In the genomic region with DNA sequence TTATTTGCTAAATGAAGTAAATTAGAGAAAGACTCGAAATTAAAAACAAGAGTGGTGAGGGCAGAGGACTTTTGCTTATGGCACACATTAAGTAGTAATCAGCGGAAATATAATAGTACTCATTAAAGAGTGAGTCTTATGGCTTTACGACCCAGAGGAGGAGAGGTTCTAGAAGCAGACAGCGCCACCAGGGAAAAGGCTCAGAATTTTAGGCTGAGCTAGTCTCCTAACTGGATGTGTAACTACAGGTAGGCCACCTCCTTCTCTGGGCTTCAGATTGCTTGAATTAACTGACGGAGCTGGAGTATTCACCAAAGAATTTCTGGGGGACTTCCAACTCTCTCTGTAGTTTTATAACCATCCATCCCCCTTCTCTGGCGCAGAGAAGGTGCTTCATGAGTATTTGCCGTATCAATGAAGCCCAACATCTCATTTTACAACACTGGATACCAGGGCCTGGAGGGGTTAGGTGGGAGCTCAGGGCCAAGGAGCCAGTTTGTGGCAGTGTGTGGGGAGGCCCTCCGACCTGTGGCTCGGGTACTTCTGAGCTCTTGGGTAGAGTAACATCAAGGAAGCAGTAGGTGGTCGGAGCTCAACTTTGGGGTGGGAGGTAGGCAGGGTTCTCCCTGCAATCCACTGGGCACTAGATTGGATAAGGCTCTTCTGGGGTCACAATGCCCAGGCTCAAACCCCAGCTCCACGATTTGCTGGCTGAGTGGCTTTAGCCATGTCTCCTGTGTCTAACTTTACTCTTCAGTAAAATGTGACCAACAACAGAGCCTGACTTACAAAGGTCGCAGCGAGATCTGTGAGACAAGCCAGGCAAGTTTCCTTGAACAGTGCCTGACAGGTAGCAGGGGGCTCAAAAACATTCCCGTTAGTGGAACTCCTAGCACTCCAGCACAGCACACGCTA, we compare ENCODE assay signal across 8 cellular contexts. TPM values are rescaled to one million over a fixed set of nuclear protein-coding genes. Genes with fewer than 3 reads are reported as not detected.
A peak's percentile ranks its signal among the peaks of the same experiment; 100 is the strongest.
DNase-seq lines count a peak whose midpoint lies in the region; ATAC-seq and TF ChIP-seq lines count a peak whose summit lies in the region.

No MANE protein-coding gene starts in this region.

- intact Hi-C loops in CD8-positive, alpha-beta T cell (cut with DNase I, micrococcal nuclease) = loop anchor here (1.0 to 10.0 kb wide), 14 partner anchors 21 to 1301 kb away; a partner anchor contains a TSS

- no peak overlapping the region for H3K14ac ChIP-seq in neuronal stem cell (ENCODE audit: low read length)

- H2BK120ac ChIP-seq in neuronal stem cell (ENCODE audit: low read depth, low read length) = no peak overlapping the region

- H3K4me2 ChIP-seq in OCI-LY1 (ENCODE audit: low read length) (peak overlapping the region; percentile 92), neuronal stem cell (ENCODE audit: insufficient read depth, low read length, poor library complexity, severe bottlenecking) (peak overlapping the region; percentile 65)

- H3K9ac ChIP-seq in OCI-LY1 (ENCODE audit: low read length) (peak overlapping the region; percentile 93), neuronal stem cell (ENCODE audit: low read depth, low read length, poor library complexity) (peak overlapping the region; percentile 83)

- no CpG with 5 or more reads among the region's 15 CpGs for WGBS in neuronal stem cell (ENCODE audit: extremely low coverage in 2 of 2, insufficient read length in 2 of 2, insufficient replicate concordance in 1 of 2), 2 donors

- H3K27ac ChIP-seq in CD8-positive, alpha-beta T cell (ENCODE audit: low read depth, low read length) = peak overlapping the region; percentile 89
- peak overlapping the region; percentile 69 for H3K27ac ChIP-seq in OCI-LY1 (ENCODE audit: low read depth, low read length, poor library complexity, severe bottlenecking)
- H3K27ac ChIP-seq in neuronal stem cell (replicated peaks; ENCODE audit: low read length) = no peak overlapping the region

- H3K4me1 ChIP-seq in CD8-positive, alpha-beta T cell (ENCODE audit: insufficient read depth, low read length) = peaks cover 30% of the 10 kb centered on the region
- peaks cover 33% of the 10 kb centered on the region for H3K4me1 ChIP-seq in OCI-LY1 (ENCODE audit: insufficient read depth, low read length, severe bottlenecking)
- H3K4me1 ChIP-seq in neuronal stem cell (ENCODE audit: control insufficient read depth in 2 of 2, insufficient read depth in 1 of 2, low read depth in 1 of 2, low read length in 2 of 2) = peaks cover 7 to 12% of the 10 kb centered on the region in 2 donors

- TF ChIP-seq CTCF in CD8-positive, alpha-beta T cell (IDR thresholded peaks at IDR 0.05) = no peak
- TF ChIP-seq CTCF in OCI-LY1 (IDR thresholded peaks at IDR 0.05; ENCODE audit: low read length) = peak; percentile 33; the same call in 1 of the 2 replicates
- TF ChIP-seq CTCF in endothelial cell (IDR thresholded peaks at IDR 0.05; ENCODE audit: unreplicated experiment) = no peak

- no peak overlapping the region for H2AK5ac ChIP-seq in neuronal stem cell (ENCODE audit: low read depth, low read length)

- H3K4me1 Mint-ChIP-seq in CD8-positive, alpha-beta T cell (ENCODE audit: low read depth) = peaks cover 55% of the 10 kb centered on the region
- H3K4me1 Mint-ChIP-seq in endothelial cell (ENCODE audit: unreplicated experiment) = peaks cover 43% of the 10 kb centered on the region

- peak overlapping the region; percentile 95 for H3K4me3 ChIP-seq in CD8-positive, alpha-beta T cell (ENCODE audit: low read depth, low read length)
- H3K4me3 ChIP-seq in OCI-LY1 (ENCODE audit: low read depth, low read length, poor library complexity, severe bottlenecking) (peak overlapping the region; percentile 82), neuronal stem cell (ENCODE audit: low read length in 2 of 2) (peak overlapping the region; percentile 88 to 90)

- CTCF ChIA-PET in CD8-positive, alpha-beta T cell (lab: Charles Lee) = interaction anchor here (1.0 to 1.8 kb wide), 5 partner anchors 9 to 471 kb away, joined by 3 to 5 read pairs (median 3); no protein-coding TSS in a partner anchor

- H3K36me3 ChIP-seq in CD8-positive, alpha-beta T cell (ENCODE audit: insufficient read depth, low read length) = peaks cover 4% of the 10 kb centered on the region
- H3K36me3 ChIP-seq in OCI-LY1 (ENCODE audit: insufficient read depth, low read length) (peaks cover 37% of the 10 kb centered on the region), neuronal stem cell (replicated peaks in 1 of 2; ENCODE audit: control insufficient read depth in 2 of 2, insufficient read depth in 2 of 2, low read length in 2 of 2) (peaks cover 2 to 44% of the 10 kb centered on the region in 2 donors)

- H3K9me3 ChIP-seq in CD8-positive, alpha-beta T cell (ENCODE audit: low read length) = no peaks in the 10 kb centered on the region
- no peaks in the 10 kb centered on the region for H3K9me3 ChIP-seq in OCI-LY1 (ENCODE audit: low read length)
- peaks cover 0 to 6% of the 10 kb centered on the region in 2 donors for H3K9me3 ChIP-seq in neuronal stem cell (replicated peaks in 1 of 2; ENCODE audit: control insufficient read depth in 2 of 2, insufficient read depth in 1 of 2, low read depth in 1 of 2, low read length in 2 of 2)

- no peak overlapping the region for H2BK5ac ChIP-seq in neuronal stem cell (ENCODE audit: low read length)

- H2BK12ac ChIP-seq in neuronal stem cell (ENCODE audit: low read length) = no peak overlapping the region

- no peak for DNase-seq in CD8-positive, alpha-beta T cell
- DNase-seq in endothelial cell (ENCODE audit: low spot score) (no peak), neuronal stem cell (ENCODE audit: low spot score) (no peak), glomerular visceral epithelial cell (ENCODE audit: extremely low spot score) (no peak), Ammon's horn (ENCODE audit: low spot score) (no peak), DMS153 (lab: John Stamatoyannopoulos, UW) (no peak), NCI-H2171 treated with DMSO at 0.1 percent for 48 hours (lab: John Stamatoyannopoulos, UW) (no peak)

- peaks cover 3% of the 10 kb centered on the region for H3K79me1 ChIP-seq in neuronal stem cell (ENCODE audit: low read depth, low read length)

- POLR2A ChIA-PET in CD8-positive, alpha-beta T cell (lab: Charles Lee) = interaction anchor here (2.1 to 3.7 kb wide), 7 partner anchors 10 to 528 kb away, joined by 6 to 65 read pairs (median 16); a partner anchor contains a TSS

- H3K9me3 Mint-ChIP-seq in CD8-positive, alpha-beta T cell = no peaks in the 10 kb centered on the region
- no peaks in the 10 kb centered on the region for H3K9me3 Mint-ChIP-seq in endothelial cell (ENCODE audit: unreplicated experiment)

- peak overlapping the region; percentile 93 for H3K27ac Mint-ChIP-seq in CD8-positive, alpha-beta T cell
- peak overlapping the region; percentile 57 for H3K27ac Mint-ChIP-seq in endothelial cell (ENCODE audit: unreplicated experiment)

- no peaks in the 10 kb centered on the region for H3K9me2 ChIP-seq in OCI-LY1 (ENCODE audit: low read depth, low read length)

- H3F3A ChIP-seq in OCI-LY1 (ENCODE audit: insufficient read depth, low read length) = no peaks in the 10 kb centered on the region

- H3K4ac ChIP-seq in neuronal stem cell (ENCODE audit: low read length) = no peak overlapping the region

- no peaks in the 10 kb centered on the region for H3K27me3 ChIP-seq in CD8-positive, alpha-beta T cell (ENCODE audit: insufficient read depth, low read length)
- H3K27me3 ChIP-seq in OCI-LY1 (ENCODE audit: insufficient read depth, low read length) (no peaks in the 10 kb centered on the region), neuronal stem cell (ENCODE audit: control insufficient read depth in 3 of 3, insufficient read depth in 3 of 3, low read depth in 1 of 3, low read length in 3 of 3) (no peaks in the 10 kb centered on the region)

- no peak overlapping the region for H3K23ac ChIP-seq in neuronal stem cell (ENCODE audit: low read depth, low read length, poor library complexity)

- H2BK15ac ChIP-seq in neuronal stem cell (ENCODE audit: low read length) = no peak overlapping the region

- H3K27me3 Mint-ChIP-seq in CD8-positive, alpha-beta T cell (ENCODE audit: low read depth) = no peaks in the 10 kb centered on the region
- H3K27me3 Mint-ChIP-seq in endothelial cell (ENCODE audit: unreplicated experiment) = peaks cover 13% of the 10 kb centered on the region

- ATAC-seq in CD8-positive, alpha-beta T cell = no peak

- no peak overlapping the region for H4K91ac ChIP-seq in neuronal stem cell (ENCODE audit: low read depth, low read length, poor library complexity)

- peak overlapping the region; percentile 96 for H3K4me3 Mint-ChIP-seq in CD8-positive, alpha-beta T cell
- peak overlapping the region; percentile 93 for H3K4me3 Mint-ChIP-seq in endothelial cell (ENCODE audit: unreplicated experiment)

- H3K18ac ChIP-seq in neuronal stem cell (ENCODE audit: low read length) = no peak overlapping the region

- H4K8ac ChIP-seq in neuronal stem cell (ENCODE audit: low read depth, low read length) = no peak overlapping the region

- peaks cover 21% of the 10 kb centered on the region; the same call in 1 of the 2 replicates for H3K79me2 ChIP-seq in OCI-LY1 (ENCODE audit: insufficient read depth, low read length)

- H2AFZ ChIP-seq in OCI-LY1 (ENCODE audit: low read length) (no peak overlapping the region), neuronal stem cell (ENCODE audit: low read length) (peak overlapping the region; percentile 99)

- H4K20me1 ChIP-seq in OCI-LY1 (ENCODE audit: insufficient read depth, low read length) = no peaks in the 10 kb centered on the region

- peaks cover 39% of the 10 kb centered on the region for H3K36me3 Mint-ChIP-seq in CD8-positive, alpha-beta T cell
- peaks cover 28% of the 10 kb centered on the region for H3K36me3 Mint-ChIP-seq in endothelial cell (ENCODE audit: low read depth, unreplicated experiment)

RNA-seq across cellular contexts. Expression of a gene that starts 1.1 kb away (rescaled TPM):
- 1 to 10 TPM in 1 of 2 experiments, under 1 TPM in 1; 0.71 to 1.7 TPM for total RNA-seq in CD8-positive, alpha-beta T cell
- 11.1 TPM for total RNA-seq in endothelial cell (ENCODE audit: unreplicated experiment)
- 11.8 TPM for polyA plus RNA-seq in neuronal stem cell (2013, experiment 1 of 2)
- polyA plus RNA-seq in neuronal stem cell (2013, experiment 2 of 2) = 11.6 TPM

RNA-seq across cellular contexts. Expression of a gene that starts 1.3 kb away (rescaled TPM):
- total RNA-seq in CD8-positive, alpha-beta T cell = 10 to 100 TPM; 20.1 to 24.3 TPM
- total RNA-seq in endothelial cell (ENCODE audit: unreplicated experiment) = 31.9 TPM
- 17.2 TPM for polyA plus RNA-seq in neuronal stem cell (2013, experiment 1 of 2)
- polyA plus RNA-seq in neuronal stem cell (2013, experiment 2 of 2) = 17.7 TPM

RNA-seq across cellular contexts. Expression of a gene that starts 54.8 kb away (rescaled TPM):
- 10 to 100 TPM; 51.5 to 56.5 TPM for total RNA-seq in CD8-positive, alpha-beta T cell
- total RNA-seq in endothelial cell (ENCODE audit: unreplicated experiment) = 35.6 TPM
- 22.9 TPM for polyA plus RNA-seq in neuronal stem cell (2013, experiment 1 of 2)
- polyA plus RNA-seq in neuronal stem cell (2013, experiment 2 of 2) = 23.6 TPM

RNA-seq across cellular contexts. Expression of a gene that starts 55.1 kb away (rescaled TPM):
- total RNA-seq in CD8-positive, alpha-beta T cell = 1 to 10 TPM; 7.5 to 8.3 TPM
- 14.7 TPM for total RNA-seq in endothelial cell (ENCODE audit: unreplicated experiment)
- polyA plus RNA-seq in neuronal stem cell (2013, experiment 1 of 2) = 30.5 TPM
- 31.6 TPM for polyA plus RNA-seq in neuronal stem cell (2013, experiment 2 of 2)
